ENCODE assay signal across 8 cellular contexts in genomic region chr12:108563135-108563803, GRCh38. TPM values are rescaled to one million over a fixed set of nuclear protein-coding genes. Genes with fewer than 3 reads are reported as not detected.
A peak's percentile ranks its signal among the peaks of the same experiment; 100 is the strongest.
DNase-seq lines count a peak whose midpoint lies in the region; ATAC-seq, FAIRE-seq and TF ChIP-seq lines count a peak whose summit lies in the region.

No MANE protein-coding gene starts in this region.

- H3K36me3 ChIP-seq in neuronal stem cell (replicated peaks in 1 of 2; ENCODE audit: control insufficient read depth in 2 of 2, insufficient read depth in 2 of 2, low read length in 2 of 2): peaks cover 32 to 55% of the 10 kb centered on the region in 2 donors

- peaks cover 9% of the 10 kb centered on the region for H3K79me1 ChIP-seq in neuronal stem cell (ENCODE audit: low read depth, low read length)

- H4K91ac ChIP-seq in neuronal stem cell (ENCODE audit: low read depth, low read length, poor library complexity): no peak overlapping the region

- H2BK15ac ChIP-seq in neuronal stem cell (ENCODE audit: low read length): no peak overlapping the region

- peak overlapping the region; percentile 80 for H3K4me2 ChIP-seq in neuronal stem cell (ENCODE audit: insufficient read depth, low read length, poor library complexity, severe bottlenecking)

- no peak overlapping the region for H2AK5ac ChIP-seq in neuronal stem cell (ENCODE audit: low read depth, low read length)

- DNase-seq in D721Med (ENCODE audit: insufficient read length, low spot score) (no peak), M059J (ENCODE audit: low read depth) (peak; percentile 92), SHP77 (lab: John Stamatoyannopoulos, UW) (peak; percentile 69 to 76), activated gamma-delta T cell (lab: John Stamatoyannopoulos, UW) (peak; percentile 30), foreskin keratinocyte (peak; percentile 60 to 81), neuronal stem cell (ENCODE audit: low spot score) (peak; percentile 57), stromal cell of bone marrow (ENCODE audit: low read depth) (peak; percentile 86)

- no peak overlapping the region for H3K23ac ChIP-seq in neuronal stem cell (ENCODE audit: low read depth, low read length, poor library complexity)

- H2BK12ac ChIP-seq in neuronal stem cell (ENCODE audit: low read length): no peak overlapping the region

- H2AFZ ChIP-seq in neuronal stem cell (ENCODE audit: low read length): peak overlapping the region; percentile 86

- no peaks in the 10 kb centered on the region for H3K9me3 ChIP-seq in neuronal stem cell (replicated peaks in 1 of 2; ENCODE audit: control insufficient read depth in 2 of 2, insufficient read depth in 1 of 2, low read depth in 1 of 2, low read length in 2 of 2)

- no peaks in the 10 kb centered on the region for H3K27me3 ChIP-seq in foreskin keratinocyte
- H3K27me3 ChIP-seq in neuronal stem cell (ENCODE audit: control insufficient read depth in 3 of 3, insufficient read depth in 3 of 3, low read depth in 1 of 3, low read length in 3 of 3): no peaks in the 10 kb centered on the region

- H3K9ac ChIP-seq in neuronal stem cell (ENCODE audit: low read depth, low read length, poor library complexity): peak overlapping the region; percentile 88

- H3K4me1 ChIP-seq in foreskin keratinocyte (peaks cover 9% of the 10 kb centered on the region), neuronal stem cell (ENCODE audit: control insufficient read depth in 2 of 2, insufficient read depth in 1 of 2, low read depth in 1 of 2, low read length in 2 of 2) (peaks cover 5 to 7% of the 10 kb centered on the region in 2 donors)

- no peak overlapping the region for H3K14ac ChIP-seq in neuronal stem cell (ENCODE audit: low read length)

- H3K4ac ChIP-seq in neuronal stem cell (ENCODE audit: low read length): no peak overlapping the region

- H2BK120ac ChIP-seq in neuronal stem cell (ENCODE audit: low read depth, low read length): no peak overlapping the region

- H3K18ac ChIP-seq in neuronal stem cell (ENCODE audit: low read length): peak overlapping the region; percentile 53

- FAIRE-seq in D721Med (lab: Jason Lieb, UNC): no peak

- H4K8ac ChIP-seq in neuronal stem cell (ENCODE audit: low read depth, low read length): no peak overlapping the region

- H2BK5ac ChIP-seq in neuronal stem cell (ENCODE audit: low read length): peak overlapping the region; percentile 80

- H3K4me3 ChIP-seq in neuronal stem cell (ENCODE audit: low read length in 2 of 2): peak overlapping the region; percentile 97 to 98

- WGBS in neuronal stem cell (ENCODE audit: extremely low coverage in 2 of 2, insufficient read length in 2 of 2, insufficient replicate concordance in 1 of 2), 2 donors: no CpG with 5 or more reads among the region's 14 CpGs

- peak; percentile 32 for ATAC-seq in GM21825 (IDR thresholded peaks at IDR 0.05; ENCODE audit: unreplicated experiment)
- ATAC-seq in foreskin keratinocyte: peak; percentile 66

- TF ChIP-seq CTCF in D721Med (IDR thresholded peaks at IDR 0.05; ENCODE audit: insufficient read depth, missing control alignments) (peak; percentile 96), foreskin keratinocyte (conservative IDR thresholded peaks at IDR 0.05) (peak; percentile 97)

- H3K27ac ChIP-seq in foreskin keratinocyte (peak overlapping the region; percentile 62), neuronal stem cell (replicated peaks; ENCODE audit: low read length) (no peak overlapping the region)

RNA-seq across cellular contexts. Expression of gene ISCU, which starts 0.9 kb away (rescaled TPM):
- 90.9 and 102 TPM in 2 replicates for total RNA-seq in M059J (2014; rRNA removed; shearing (Covaris generic))
- total RNA-seq in foreskin keratinocyte: 90.7 and 93.3 TPM in 2 replicates
- 105 and 115 TPM in 2 replicates for polyA plus RNA-seq in foreskin keratinocyte
- 94.0 TPM for polyA plus RNA-seq in neuronal stem cell (2013, experiment 1 of 2)
- 89.8 TPM for polyA plus RNA-seq in neuronal stem cell (2013, experiment 2 of 2)

RNA-seq across cellular contexts. Expression of gene SART3, which starts 2.3 kb away (rescaled TPM):
- total RNA-seq in M059J (2014; rRNA removed; shearing (Covaris generic)): 38.8 and 39.8 TPM in 2 replicates
- total RNA-seq in foreskin keratinocyte: 50.0 and 54.9 TPM in 2 replicates
- polyA plus RNA-seq in foreskin keratinocyte: 15.2 and 18.8 TPM in 2 replicates
- polyA plus RNA-seq in neuronal stem cell (2013, experiment 1 of 2): 39.6 TPM
- polyA plus RNA-seq in neuronal stem cell (2013, experiment 2 of 2): 37.7 TPM

RNA-seq across cellular contexts. Expression of gene TMEM119, which starts 34.6 kb away (rescaled TPM):
- 0.05 TPM in 1 of 2 replicates, not detected in the other for total RNA-seq in M059J (2014; rRNA removed; shearing (Covaris generic))
- total RNA-seq in foreskin keratinocyte: not detected in 2 replicates
- 0.04 TPM in 1 of 2 replicates, not detected in the other for polyA plus RNA-seq in foreskin keratinocyte
- polyA plus RNA-seq in neuronal stem cell (2013, experiment 1 of 2): 0.68 TPM
- polyA plus RNA-seq in neuronal stem cell (2013, experiment 2 of 2): 0.73 TPM

RNA-seq across cellular contexts. Expression of gene FICD, which starts 48.2 kb away (rescaled TPM):
- total RNA-seq in M059J (2014; rRNA removed; shearing (Covaris generic)): 9.7 and 12.5 TPM in 2 replicates
- total RNA-seq in foreskin keratinocyte: 2.0 and 2.8 TPM in 2 replicates
- 0.87 and 1.00 TPM in 2 replicates for polyA plus RNA-seq in foreskin keratinocyte
- 3.9 TPM for polyA plus RNA-seq in neuronal stem cell (2013, experiment 1 of 2)
- 3.6 TPM for polyA plus RNA-seq in neuronal stem cell (2013, experiment 2 of 2)
